Comparison of ENCODE assay signal across 14 cellular contexts in the genomic region with DNA sequence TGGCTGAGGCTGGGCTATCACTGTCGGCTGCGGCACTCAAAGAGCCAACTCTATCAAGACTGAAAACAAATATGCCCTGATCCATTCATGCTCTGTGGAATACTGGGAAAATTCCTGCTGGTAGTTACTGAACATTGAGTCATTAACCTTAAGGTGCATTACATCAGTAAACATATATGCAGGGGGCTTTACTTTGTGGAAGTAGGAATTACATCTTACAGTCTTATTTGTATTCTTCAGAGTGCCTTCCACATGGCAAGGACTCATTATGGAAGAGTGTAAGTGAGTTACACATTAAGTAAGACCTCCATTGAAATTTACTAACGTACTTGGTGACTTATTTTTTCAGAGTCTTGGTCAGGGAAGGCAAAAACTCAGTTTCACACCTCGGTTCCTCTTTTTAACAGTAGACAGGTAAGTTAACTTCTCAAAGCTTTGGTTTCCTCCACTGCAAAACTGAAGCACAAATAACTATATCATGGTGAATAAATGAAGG. TPM values are rescaled to one million over a fixed set of nuclear protein-coding genes. Genes with fewer than 3 reads are reported as not detected.
A peak's percentile ranks its signal among the peaks of the same experiment; 100 is the strongest.
DNase-seq lines count a peak whose midpoint lies in the region; ATAC-seq, FAIRE-seq and TF ChIP-seq lines count a peak whose summit lies in the region.
"Had no signal": no experiment of that assay in that cellular context is flagged by ENCODE, and none has a peak within 500 bp of the region (broad histone marks: within the 10 kb centered on the region; RNA-seq: fewer than 3 reads in every experiment).

No MANE protein-coding gene starts in this region.

- H3K9me3 ChIP-seq in K562 (replicated peaks; ENCODE audit: control insufficient read depth, insufficient read depth, low read depth, low read length): no peaks in the 10 kb centered on the region
- no peaks in the 10 kb centered on the region for H3K9me3 ChIP-seq in aorta (ENCODE audit: control insufficient read depth, low read length)
- H3K9me3 ChIP-seq in HepG2 (ENCODE audit: low read length): no peaks in the 10 kb centered on the region

- no peak overlapping the region for H3K27ac ChIP-seq in K562 (ENCODE audit: extremely low read depth, low read depth, low read length)
- H3K27ac ChIP-seq in aorta (ENCODE audit: low read depth in 1 of 2, low read length in 2 of 2): no peak overlapping the region
- H3K27ac ChIP-seq in HepG2 (ENCODE audit: extremely low read length, insufficient read depth, low read length): no peak overlapping the region
- H3K27ac ChIP-seq: PC-9 had no signal

- H3K9ac ChIP-seq in K562 (ENCODE audit: insufficient read depth in 1 of 2, low read depth in 2 of 2, low read length in 2 of 2) (no peak overlapping the region), HepG2 (ENCODE audit: insufficient read depth, low read depth, low read length) (no peak overlapping the region)

- H3K27me3 ChIP-seq in K562 (ENCODE audit: control insufficient read depth in 2 of 2, insufficient read depth in 2 of 2, low read length in 2 of 2) (no peaks in the 10 kb centered on the region), aorta (ENCODE audit: control insufficient read depth in 1 of 2, insufficient read depth in 2 of 2, low read length in 1 of 2) (no peaks in the 10 kb centered on the region), HepG2 (ENCODE audit: control insufficient read depth in 1 of 2, insufficient read depth in 2 of 2, low read length in 2 of 2) (peaks cover 0 to 7% of the 10 kb centered on the region in 2 experiments; a peak in 2 of 5 replicates)

- no peak for TF ChIP-seq EP300 in K562 (IDR thresholded peaks at IDR 0.05; ENCODE audit: low read length)
- TF ChIP-seq EP300 in HepG2 (IDR thresholded peaks at IDR 0.05; ENCODE audit: low read depth in 2 of 2, low read length in 2 of 2): no peak
- TF ChIP-seq EP300 in HepG2 (CRISPR knock-in tag; IDR thresholded peaks at IDR 0.05; ENCODE audit: borderline replicate concordance): no peak

- H3K36me3 Mint-ChIP-seq in nephron progenitor cell (ENCODE audit: low read depth): no peaks in the 10 kb centered on the region

- TF ChIP-seq RAD21 in K562 (CRISPR knock-in tag; conservative IDR thresholded peaks at IDR 0.05 in 1 of 2, IDR thresholded peaks at IDR 0.05 in 1 of 2): no peak
- TF ChIP-seq RAD21 in HepG2 (CRISPR knock-in tag; IDR thresholded peaks at IDR 0.05): no peak

- H3K4me3 ChIP-seq in K562 (no peak overlapping the region), aorta (ENCODE audit: low read length in 2 of 2) (no peak overlapping the region), HepG2 (replicated peaks in 1 of 3; ENCODE audit: insufficient read depth in 1 of 3, low read depth in 2 of 3, low read length in 3 of 3) (no peak overlapping the region)
- H3K4me3 ChIP-seq: PC-9 had no signal

- H3K36me3 ChIP-seq in K562 (ENCODE audit: control insufficient read depth, insufficient read depth, low read length) (no peaks in the 10 kb centered on the region), aorta (ENCODE audit: control insufficient read depth in 1 of 2, insufficient read depth in 2 of 2, low read length in 1 of 2) (no peaks in the 10 kb centered on the region), HepG2 (replicated peaks in 1 of 2; ENCODE audit: control insufficient read depth in 1 of 2, insufficient read depth in 2 of 2, low read length in 2 of 2) (no peaks in the 10 kb centered on the region)

- H3K4me1 Mint-ChIP-seq in nephron progenitor cell: no peaks in the 10 kb centered on the region

- no peaks in the 10 kb centered on the region for H3K9me3 Mint-ChIP-seq in nephron progenitor cell

- no TSS peak for BruUV-seq in K562 (replicated peaks; lab: Mats Ljungman, UMichigan)
- BruUV-seq in HepG2 (replicated peaks; lab: Mats Ljungman, UMichigan): no TSS peak

- ATAC-seq in GM18867 (IDR thresholded peaks at IDR 0.05; ENCODE audit: unreplicated experiment) (peak; percentile 97), GM21528 (IDR thresholded peaks at IDR 0.05; ENCODE audit: low FRiP score, unreplicated experiment) (peak; percentile 93), HG03097 (IDR thresholded peaks at IDR 0.05; ENCODE audit: low FRiP score, unreplicated experiment) (peak; percentile 93), K562 (no peak), aorta (ENCODE audit: low FRiP score) (no peak), HepG2 (no peak)
- ATAC-seq: activated naive CD4-positive, alpha-beta T cell treated with anti-CD3 and anti-CD28 coated beads, Interleukin-2, amount 50 U/mL, for 72 hours; naive thymus-derived CD4-positive, alpha-beta T cell had no signal

- FAIRE-seq in K562 (lab: Jason Lieb, UNC): peak; percentile 54
- no peak for FAIRE-seq in HepG2 (lab: Jason Lieb, UNC)
- FAIRE-seq: endometrium had no signal

- H3K79me2 ChIP-seq in K562 (ENCODE audit: control insufficient read depth, insufficient read depth, low read length) (no peaks in the 10 kb centered on the region), HepG2 (ENCODE audit: insufficient read depth, low read length) (no peaks in the 10 kb centered on the region)

- intact Hi-C loops in K562 (cut with micrococcal nuclease) (no loop called here), aorta (cut with DNase I) (no loop called here), HepG2 (cut with micrococcal nuclease; ENCODE audit: unreplicated experiment) (loop anchor here (10.0 kb wide), 1 partner anchor 669 kb away; no protein-coding TSS in a partner anchor)

- no peak overlapping the region for H3K4me3 Mint-ChIP-seq in nephron progenitor cell
- H3K4me3 Mint-ChIP-seq: naive thymus-derived CD4-positive, alpha-beta T cell had no signal

- 5% methylated on average over 3 of the region's 4 CpGs for WGBS in K562 (ENCODE audit: insufficient coverage, low coverage, missing lambda C conversion rate)
- WGBS in aorta, 2 donors: 86 to 88% methylated on average over 4 of the region's 4 CpGs
- WGBS in HepG2 (ENCODE audit: low lambda C conversion rate): 12% methylated on average over 4 of the region's 4 CpGs

- H4K20me1 ChIP-seq in K562 (replicated peaks; ENCODE audit: control insufficient read depth, insufficient read depth, low read length) (no peaks in the 10 kb centered on the region), HepG2 (ENCODE audit: insufficient read depth, low read length) (no peaks in the 10 kb centered on the region)

- in situ Hi-C loops in K562 (cut with MboI): loop anchor here (25.0 kb wide), 2 partner anchors 691 to 841 kb away; partner anchors contain the start of genes CLP1 and ZDHHC5
- in situ Hi-C loops in HepG2 (cut with HindIII; ENCODE audit: extremely low pct_ligation_motif_present, low pct_unique_long_range_greater_than_20kb): loop anchor here (25.0 kb wide), 3 partner anchors 91 to 841 kb away; partner anchors contain the start of genes CLP1, OR5B3 and ZDHHC5

- CTCF ChIA-PET in K562 (lab: Yijun Ruan, JAX; ENCODE audit: low intra/inter-chr PET ratio) (no interaction called here), HepG2 (lab: Yijun Ruan, JAX; ENCODE audit: low intra/inter-chr PET ratio, low total read pairs) (no interaction called here)

- no peaks in the 10 kb centered on the region for H3K4me1 ChIP-seq in K562 (replicated peaks in 1 of 2; ENCODE audit: control insufficient read depth in 2 of 2, insufficient read depth in 2 of 2, low read length in 2 of 2)
- no peaks in the 10 kb centered on the region for H3K4me1 ChIP-seq in aorta (ENCODE audit: control insufficient read depth in 1 of 2, insufficient read depth in 2 of 2, low read length in 2 of 2)
- H3K4me1 ChIP-seq in HepG2 (ENCODE audit: insufficient read depth, low read length): no peaks in the 10 kb centered on the region

- POLR2A ChIA-PET in K562 (lab: Yijun Ruan, JAX) (no interaction called here), HepG2 (lab: Yijun Ruan, JAX) (no interaction called here)

- no peak overlapping the region for H3K27ac Mint-ChIP-seq in nephron progenitor cell
- H3K27ac Mint-ChIP-seq: activated naive CD4-positive, alpha-beta T cell treated with anti-CD3 and anti-CD28 coated beads, Interleukin-2, amount 50 U/mL, for 72 hours; naive thymus-derived CD4-positive, alpha-beta T cell had no signal

- H2AFZ ChIP-seq in K562 (ENCODE audit: low read depth, low read length): no peak overlapping the region
- no peak overlapping the region for H2AFZ ChIP-seq in HepG2 (ENCODE audit: low read length)
- H2AFZ ChIP-seq: PC-9 had no signal

- peaks cover 19% of the 10 kb centered on the region for H3K27me3 Mint-ChIP-seq in nephron progenitor cell (ENCODE audit: low read depth, poor library complexity)

- TF ChIP-seq CTCF in K562 (IDR thresholded peaks at IDR 0.05 in 2 of 3, conservative IDR thresholded peaks at IDR 0.05 in 1 of 3; ENCODE audit: insufficient read depth in 2 of 3, low read depth in 1 of 3, low read length in 3 of 3) (no peak), nephron progenitor cell (IDR thresholded peaks at IDR 0.05) (no peak), HepG2 (CRISPR knock-in tag; IDR thresholded peaks at IDR 0.05) (no peak)

- DNase-seq in K562 (ENCODE audit: extremely low read depth in 1 of 4, low spot score in 3 of 4) (no peak), NCI-H1105 treated with DMSO at 0.1 percent for 48 hours (lab: John Stamatoyannopoulos, UW) (no peak), aorta (no peak), nephron progenitor cell (no peak), HepG2 (ENCODE audit: low spot score) (no peak)
- DNase-seq: activated CD4-positive, alpha-beta T cell treated with anti-CD3 and anti-CD28 coated beads for 1 hour; naive thymus-derived CD4-positive, alpha-beta T cell; PC-9 had no signal

- no peak for TF ChIP-seq POLR2A in K562 (conservative IDR thresholded peaks at IDR 0.05)
- TF ChIP-seq POLR2A in HepG2 (IDR thresholded peaks at IDR 0.05; ENCODE audit: insufficient read depth in 1 of 2, low read depth in 2 of 2, low read length in 2 of 2): no peak

- H3K9me1 ChIP-seq in K562 (ENCODE audit: control insufficient read depth, insufficient read depth, low read length): no peaks in the 10 kb centered on the region

- H3K4me2 ChIP-seq in K562 (ENCODE audit: insufficient read depth, low read length) (no peak overlapping the region), HepG2 (ENCODE audit: low read depth, low read length) (no peak overlapping the region)
- H3K4me2 ChIP-seq: PC-9 had no signal

RNA-seq across cellular contexts. Expression of gene OR5B21, which starts 4.5 kb away (rescaled TPM):
- not detected in 2 replicates for total RNA-seq in K562 (2011; cell fraction: chromatin; rRNA removed; ENCODE audit: low replicate concordance)
- total RNA-seq in K562 (2011; cell fraction: nucleolus; rRNA removed): not detected in 2 replicates
- not detected in 2 replicates for total RNA-seq in K562 (2011; cell fraction: nucleoplasm; rRNA removed)
- total RNA-seq in K562 (2014; rRNA removed): not detected in 2 replicates
- not detected in 2 replicates for total RNA-seq in K562 (2014; rRNA removed; fragmentation: Illumina TruSeq; extraction: Trizol)
- total RNA-seq in K562 (2015; rRNA removed; fragmentation: Illumina TruSeq; extraction: Trizol): not detected in 2 replicates
- total RNA-seq in K562 (2021): not detected in 2 replicates
- not detected in 2 replicates for polyA plus RNA-seq in K562 (2011; rRNA removed)
- polyA plus RNA-seq in K562 (2011; cell fraction: cytosol; rRNA removed): not detected in 2 replicates
- not detected in 2 replicates for polyA plus RNA-seq in K562 (2011; cell fraction: nucleus; rRNA removed)
- not detected in 2 replicates for polyA plus RNA-seq in K562 (2012)
- polyA plus RNA-seq in K562 (2014; fragmentation: Illumina TruSeq; extraction: Trizol): not detected in 2 replicates
- polyA plus RNA-seq in K562 (2014; fragmentation: Nextera tagmentation; extraction: Ambion mirVana): not detected
- polyA plus RNA-seq in K562 (2014; rRNA removed): not detected in 2 replicates
- 0.21 TPM in 1 of 2 replicates, not detected in the other for polyA minus RNA-seq in K562 (2011; rRNA and poly(A)+ RNA removed)
- polyA minus RNA-seq in K562 (2011; cell fraction: cytosol; rRNA and poly(A)+ RNA removed): not detected in 2 replicates
- polyA minus RNA-seq in K562 (2011; cell fraction: nucleus; rRNA and poly(A)+ RNA removed): not detected in 2 replicates
- total RNA-seq in aorta: not detected
- not detected for polyA plus RNA-seq in aorta
- total RNA-seq in HepG2 (2016; rRNA removed; fragmentation: Illumina TruSeq; extraction: Trizol): not detected in 2 replicates
- not detected in 2 replicates for total RNA-seq in HepG2 (2016; cell fraction: cytosol; rRNA removed; fragmentation: Illumina TruSeq; extraction: Trizol; ENCODE audit: low read depth)
- total RNA-seq in HepG2 (2016; cell fraction: insoluble cytoplasmic fraction; rRNA removed; fragmentation: Illumina TruSeq; extraction: Trizol): not detected in 2 replicates
- not detected in 2 replicates for total RNA-seq in HepG2 (2016; cell fraction: membrane; rRNA removed; fragmentation: Illumina TruSeq; extraction: Trizol)
- total RNA-seq in HepG2 (2016; cell fraction: nucleus; rRNA removed; fragmentation: Illumina TruSeq; extraction: Trizol): not detected in 2 replicates
- polyA plus RNA-seq in HepG2 (2011; rRNA removed): 0.08 TPM in 1 of 2 replicates, not detected in the other
- not detected in 2 replicates for polyA plus RNA-seq in HepG2 (2011; cell fraction: cytosol; rRNA removed)
- not detected in 2 replicates for polyA plus RNA-seq in HepG2 (2011; cell fraction: nucleus; rRNA removed)
- not detected in 2 replicates for polyA plus RNA-seq in HepG2 (2012)
- not detected in 2 replicates for polyA plus RNA-seq in HepG2 (2016; cell fraction: cytosol; fragmentation: Illumina TruSeq; extraction: Trizol; ENCODE audit: low read depth)
- not detected in 2 replicates for polyA plus RNA-seq in HepG2 (2016; cell fraction: insoluble cytoplasmic fraction; fragmentation: Illumina TruSeq; extraction: Trizol; ENCODE audit: low read depth)
- not detected in 2 replicates for polyA plus RNA-seq in HepG2 (2016; cell fraction: membrane; fragmentation: Illumina TruSeq; extraction: Trizol; ENCODE audit: low read depth)
- polyA plus RNA-seq in HepG2 (2016; cell fraction: nucleus; fragmentation: Illumina TruSeq; extraction: Trizol; ENCODE audit: insufficient read depth, low read depth): not detected in 2 replicates
- polyA minus RNA-seq in HepG2 (2011; rRNA and poly(A)+ RNA removed; ENCODE audit: low replicate concordance): not detected in 2 replicates
- polyA minus RNA-seq in HepG2 (2011; cell fraction: cytosol; rRNA and poly(A)+ RNA removed): not detected in 2 replicates
- not detected in 2 replicates for polyA minus RNA-seq in HepG2 (2011; cell fraction: nucleus; rRNA and poly(A)+ RNA removed)
- total RNA-seq: M059J, PC-9 had no signal
- polyA plus RNA-seq: naive thymus-derived CD4-positive, alpha-beta T cell had no signal

Comparison
In these comparisons a context has a peak if more than half of its experiments do, and no peak if none do; other contexts are left out.
1. ATAC-seq: peak in GM18867 (single experiment), GM21528 (single experiment) and HG03097 (single experiment); none in K562 (single experiment), aorta (single experiment) and HepG2 (single experiment).